ENCODE assay signal across 8 cellular contexts in the genomic region with DNA sequence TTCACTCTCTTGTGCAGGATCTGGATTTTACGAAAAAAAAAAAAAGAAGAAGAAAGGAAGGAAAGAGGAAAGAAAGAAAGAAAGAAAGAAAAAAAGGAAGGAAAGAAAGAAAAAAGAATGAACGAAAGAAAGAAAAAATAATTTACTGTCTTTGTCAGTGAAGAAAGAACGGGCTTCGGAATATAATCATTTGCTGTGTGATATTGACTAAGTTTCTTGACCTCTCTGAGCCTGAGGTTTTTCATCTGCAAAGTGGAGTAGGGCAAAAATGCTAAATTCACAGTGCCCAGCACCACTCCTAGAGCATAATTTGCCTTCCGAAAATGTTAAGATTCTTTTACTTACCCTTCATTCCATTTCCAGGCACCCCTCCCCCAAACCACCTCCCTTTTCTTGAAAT. TPM values are rescaled to one million over a fixed set of nuclear protein-coding genes. Genes with fewer than 3 reads are reported as not detected.
DNase-seq lines count a peak whose midpoint lies in the region; ATAC-seq and TF ChIP-seq lines count a peak whose summit lies in the region.

No MANE protein-coding gene starts in this region.

- H3K4me3 Mint-ChIP-seq in activated naive CD4-positive, alpha-beta T cell treated with anti-CD3 and anti-CD28 coated beads, Interleukin-2, amount 50 U/mL, for 24 hours = peak overlapping the region; percentile 71

- peak overlapping the region; percentile 28 to 65 for H3K27ac ChIP-seq in ascending aorta
- peak overlapping the region in 1 of 2 donors; percentile 74 for H3K27ac ChIP-seq in left lung
- peak overlapping the region; percentile 37 to 97 (median 66) for H3K27ac ChIP-seq in tibial nerve

- peak overlapping the region; percentile 55 for H3K27ac Mint-ChIP-seq in activated naive CD4-positive, alpha-beta T cell treated with anti-CD3 and anti-CD28 coated beads, Interleukin-2, amount 50 U/mL, for 24 hours

- H3K36me3 Mint-ChIP-seq in activated naive CD4-positive, alpha-beta T cell treated with anti-CD3 and anti-CD28 coated beads, Interleukin-2, amount 50 U/mL, for 24 hours = no peaks in the 10 kb centered on the region

- TF ChIP-seq EP300 in tibial nerve (IDR thresholded peaks at IDR 0.05) = no peak

- H3K27me3 Mint-ChIP-seq in activated naive CD4-positive, alpha-beta T cell treated with anti-CD3 and anti-CD28 coated beads, Interleukin-2, amount 50 U/mL, for 24 hours = peaks cover 22% of the 10 kb centered on the region

- H3K4me1 ChIP-seq in ascending aorta = peaks cover 29 to 44% of the 10 kb centered on the region in 2 donors
- H3K4me1 ChIP-seq in left lung = peaks cover 44 to 64% of the 10 kb centered on the region in 2 donors
- H3K4me1 ChIP-seq in tibial nerve = peaks cover 4 to 67% (median 50%) of the 10 kb centered on the region in 4 donors

- ATAC-seq in left lung (no peak), GM21526 (IDR thresholded peaks at IDR 0.05; ENCODE audit: low FRiP score, unreplicated experiment) (no peak), HG02763 (IDR thresholded peaks at IDR 0.05; ENCODE audit: unreplicated experiment) (no peak)

- DNase-seq in activated naive CD4-positive, alpha-beta T cell treated with anti-CD3 and anti-CD28 coated beads, Interleukin-2, amount 50 U/mL, for 16 hours = no peak
- DNase-seq in ascending aorta (ENCODE audit: low spot score in 2 of 2) (no peak), left lung (no peak), tibial nerve (ENCODE audit: low spot score in 2 of 2) (no peak), NCI-H774 (lab: John Stamatoyannopoulos, UW) (no peak)

- H3K9me3 ChIP-seq in ascending aorta (no peaks in the 10 kb centered on the region), left lung (no peaks in the 10 kb centered on the region), tibial nerve (no peaks in the 10 kb centered on the region)

- H3K36me3 ChIP-seq in ascending aorta (peaks cover 0 to 2% of the 10 kb centered on the region in 2 donors), left lung (no peaks in the 10 kb centered on the region), tibial nerve (peaks cover 0 to 20% (median 0%) of the 10 kb centered on the region in 3 donors)

- WGBS in tibial nerve, 2 donors = 40 to 45% methylated on average over 5 of the region's 5 CpGs

- TF ChIP-seq CTCF in ascending aorta (IDR thresholded peaks at IDR 0.05) (no peak), left lung (IDR thresholded peaks at IDR 0.05) (no peak), tibial nerve (IDR thresholded peaks at IDR 0.05) (no peak)

- H3K27me3 ChIP-seq in ascending aorta (no peaks in the 10 kb centered on the region), left lung (peaks cover 0 to 33% of the 10 kb centered on the region in 2 donors), tibial nerve (no peaks in the 10 kb centered on the region)

- intact Hi-C loops in ascending aorta (cut with DNase I) = no loop called here
- intact Hi-C loops in left lung (cut with DNase I) = no loop called here

- H3K4me3 ChIP-seq in ascending aorta = peak overlapping the region; percentile 46 to 66
- peak overlapping the region; percentile 37 to 42 for H3K4me3 ChIP-seq in left lung
- H3K4me3 ChIP-seq in tibial nerve = peak overlapping the region; percentile 24 to 55 (median 46)

- peaks cover 54% of the 10 kb centered on the region for H3K4me1 Mint-ChIP-seq in activated naive CD4-positive, alpha-beta T cell treated with anti-CD3 and anti-CD28 coated beads, Interleukin-2, amount 50 U/mL, for 24 hours

- TF ChIP-seq POLR2A in tibial nerve (IDR thresholded peaks at IDR 0.05) = no peak

- no peaks in the 10 kb centered on the region for H3K9me3 Mint-ChIP-seq in activated naive CD4-positive, alpha-beta T cell treated with anti-CD3 and anti-CD28 coated beads, Interleukin-2, amount 50 U/mL, for 24 hours

RNA-seq across cellular contexts. Expression of a gene that starts 0.3 kb away (rescaled TPM):
- 91.2 TPM for total RNA-seq in ascending aorta
- total RNA-seq in left lung = 1 to 10 TPM in 1 of 2 donors, under 1 TPM in 1; 0.55 to 1.2 TPM
- total RNA-seq in tibial nerve = 10 to 100 TPM in 1 of 4 donors, 1 to 10 TPM in 3; 3.7 to 11.1 (median 7.1) TPM

RNA-seq across cellular contexts. Expression of a gene that starts 0.4 kb away (rescaled TPM):
- total RNA-seq in ascending aorta = 10.5 TPM
- total RNA-seq in left lung = 10 to 100 TPM; 11.7 to 15.1 TPM
- total RNA-seq in tibial nerve = 10 to 100 TPM in 2 of 4 donors, 1 to 10 TPM in 2; 6.3 to 21.0 (median 12.6) TPM

RNA-seq across cellular contexts. Expression of a gene that starts 5.2 kb away (rescaled TPM):
- total RNA-seq in ascending aorta (105 TPM), left lung (10 to 100 TPM; 22.5 to 34.2 TPM), tibial nerve (10 to 100 TPM; 32.4 to 57.7 (median 46.1) TPM)

RNA-seq across cellular contexts. Expression of a gene that starts 22.9 kb away (rescaled TPM):
- total RNA-seq in ascending aorta (73.1 TPM), left lung (10 to 100 TPM; 13.1 to 19.5 TPM), tibial nerve (10 to 100 TPM; 48.2 to 92.4 (median 77.6) TPM)
